In the genomic region with DNA sequence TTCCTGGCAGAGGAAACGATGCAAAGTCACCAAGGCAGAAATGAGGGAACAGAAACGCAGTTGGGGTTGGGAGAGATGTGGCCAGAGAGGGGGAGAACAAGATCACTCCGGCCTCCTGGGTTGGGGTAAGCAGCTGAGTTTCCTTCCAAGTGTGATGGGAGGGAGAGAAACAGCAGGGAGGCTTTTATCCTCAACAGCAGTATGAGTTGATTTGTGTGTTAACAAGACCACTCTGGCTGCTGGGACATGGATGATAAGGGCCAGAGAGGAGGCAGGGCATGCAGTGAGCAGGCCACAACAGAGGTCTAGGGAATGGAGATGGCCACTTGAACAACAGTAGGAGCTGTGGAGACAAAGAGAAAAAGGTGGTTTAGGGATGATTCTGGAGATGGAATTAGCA, we compare ENCODE assay signal across 22 cellular contexts.
"Had no signal": no experiment of that assay in that cellular context is flagged by ENCODE, and none has a peak within 500 bp of the region (broad histone marks: within the 10 kb centered on the region; RNA-seq: fewer than 3 reads in every experiment).

No MANE protein-coding gene starts in this region.

- H2AFZ ChIP-seq: PC-9 had no signal

- H3K4me2 ChIP-seq: PC-9 had no signal

- DNase-seq: activated CD4-positive, alpha-beta memory T cell treated with anti-CD3 and anti-CD28 coated beads, Interleukin-2, amount 10 ng/mL, durations not matched to agents 7 days and 5 days; activated CD4-positive, alpha-beta T cell treated with anti-CD3 and anti-CD28 coated beads for 36 hours; activated CD4-positive, alpha-beta T cell treated with anti-CD3 and anti-CD28 coated beads, Interleukin-2, amount 50 U/mL, for 1 hour; activated gamma-delta T cell treated with Interleukin-2 at 50 U/mL for 16 hours; activated naive CD4-positive, alpha-beta T cell treated with anti-CD3 and anti-CD28 coated beads, Interleukin-2, amount 10 ng/mL, durations not matched to agents 7 days and 5 days; activated naive CD8-positive, alpha-beta T cell treated with anti-CD3 and anti-CD28 coated beads for 36 hours; activated T-cell treated with anti-CD3 and anti-CD28 coated beads for 4 hours; activated T-cell treated with anti-CD3 and anti-CD28 coated beads, Interleukin-2, amount 50 U/mL, for 48 hours; brain microvascular endothelial cell; MG63; MV-4-11; NCI-H1092 treated with DMSO at 0.1 percent for 48 hours; NCI-H1436 treated with DMSO at 0.1 percent for 48 hours; NCI-H2081 treated with DMSO at 0.1 percent for 48 hours; NCI-H2171 treated with DMSO at 0.1 percent for 48 hours; NCI-H510A treated with DMSO at 0.1 percent for 48 hours; PC-9; SIG-M5; T-helper 1 cell; WERI-Rb-1 had no signal

- ATAC-seq: activated CD4-positive, alpha-beta T cell treated with anti-CD3 and anti-CD28 coated beads for 36 hours; activated T-helper 17 cell treated with anti-CD3 and anti-CD28 coated beads, Interleukin-2, amount 50 U/mL, for 72 hours had no signal

- H3K4me3 ChIP-seq: cardiac muscle cell, MG63, PC-9 had no signal

- H3K9me3 ChIP-seq: MG63 had no signal

- H3K27me3 ChIP-seq: brain microvascular endothelial cell, MG63 had no signal

- H3K27ac ChIP-seq: brain microvascular endothelial cell, cardiac muscle cell, PC-9, WERI-Rb-1 had no signal

- H3K36me3 ChIP-seq: brain microvascular endothelial cell, cardiac muscle cell, MG63, WERI-Rb-1 had no signal
